ENCODE assay signal across 12 cellular contexts in genomic region chr2:73089270-73090030, GRCh38. TPM values are rescaled to one million over a fixed set of nuclear protein-coding genes. Genes with fewer than 3 reads are reported as not detected.
DNase-seq lines count a peak whose midpoint lies in the region; ATAC-seq lines count a peak whose summit lies in the region.
"Had no signal": no experiment of that assay in that cellular context is flagged by ENCODE, and none has a peak within 500 bp of the region (broad histone marks: within the 10 kb centered on the region; RNA-seq: fewer than 3 reads in every experiment).

No MANE protein-coding gene starts in this region.

- no peak overlapping the region for H3K9ac ChIP-seq in muscle layer of colon (ENCODE audit: low read length)
- H3K9ac ChIP-seq: BLaER1 had no signal

- H3K4me3 ChIP-seq in muscle layer of colon (ENCODE audit: low read depth in 1 of 2, low read length in 2 of 2) = no peak overlapping the region
- H3K4me3 ChIP-seq: BLaER1 had no signal

- peaks cover 28% of the 10 kb centered on the region for H3K4me1 ChIP-seq in muscle layer of colon (ENCODE audit: insufficient read depth, low read length)

- H3K9me3 ChIP-seq in muscle layer of colon (ENCODE audit: low read length) = no peaks in the 10 kb centered on the region
- H3K9me3 ChIP-seq: BLaER1 had no signal

- no peak for ATAC-seq in HG03442 (IDR thresholded peaks at IDR 0.05; ENCODE audit: unreplicated experiment)
- no peak for ATAC-seq in HG03097 (IDR thresholded peaks at IDR 0.05; ENCODE audit: low FRiP score, unreplicated experiment)
- no peak for ATAC-seq in GM21825 (IDR thresholded peaks at IDR 0.05; ENCODE audit: unreplicated experiment)
- ATAC-seq: T-cell had no signal

- H3K27ac ChIP-seq in muscle layer of colon (ENCODE audit: low read depth, low read length) (peak overlapping the region; percentile 21), caudate nucleus (ENCODE audit: low read depth, low read length) (no peak overlapping the region)
- H3K27ac ChIP-seq: BLaER1 had no signal

- peaks cover 14% of the 10 kb centered on the region for H3K36me3 ChIP-seq in muscle layer of colon (ENCODE audit: insufficient read depth, low read length)

- DNase-seq in 8988T (peak; percentile 95), M059J (ENCODE audit: low read depth) (peak; percentile 97), epidermal melanocyte (ENCODE audit: insufficient read length, low spot score) (peak; percentile 79), caudate nucleus (lab: John Stamatoyannopoulos, UW) (no peak)
- DNase-seq: cortex of kidney; stimulated activated CD4-positive, alpha-beta T cell treated with anti-CD3 and anti-CD28 coated beads, Interleukin-12 subunit alpha, Interleukin-12 subunit beta, amount 100 ng/mL, for 4 hours; T-cell had no signal

- no peaks in the 10 kb centered on the region for H3K27me3 ChIP-seq in muscle layer of colon (ENCODE audit: control insufficient read depth in 1 of 2, insufficient read depth in 2 of 2, low read length in 2 of 2)
- H3K27me3 ChIP-seq: BLaER1 had no signal

RNA-seq across cellular contexts. Expression of gene SFXN5, which starts 17.9 kb away (rescaled TPM):
- total RNA-seq in M059J (2014; rRNA removed; shearing (Covaris generic)) = 7.9 and 17.3 TPM in 2 replicates

RNA-seq across cellular contexts. Expression of gene RAB11FIP5, which starts 23.3 kb away (rescaled TPM):
- total RNA-seq in M059J (2014; rRNA removed; shearing (Covaris generic)) = 19.4 and 40.8 TPM in 2 replicates

Comparison
In these comparisons a context has a peak if more than half of its experiments do, and no peak if none do; other contexts are left out.
1. DNase-seq: peak in 8988T (single experiment), M059J (single experiment) and epidermal melanocyte (single experiment); none in caudate nucleus (0 of 61).